Comparison of ENCODE assay signal across 1 cellular context in the genomic region with DNA sequence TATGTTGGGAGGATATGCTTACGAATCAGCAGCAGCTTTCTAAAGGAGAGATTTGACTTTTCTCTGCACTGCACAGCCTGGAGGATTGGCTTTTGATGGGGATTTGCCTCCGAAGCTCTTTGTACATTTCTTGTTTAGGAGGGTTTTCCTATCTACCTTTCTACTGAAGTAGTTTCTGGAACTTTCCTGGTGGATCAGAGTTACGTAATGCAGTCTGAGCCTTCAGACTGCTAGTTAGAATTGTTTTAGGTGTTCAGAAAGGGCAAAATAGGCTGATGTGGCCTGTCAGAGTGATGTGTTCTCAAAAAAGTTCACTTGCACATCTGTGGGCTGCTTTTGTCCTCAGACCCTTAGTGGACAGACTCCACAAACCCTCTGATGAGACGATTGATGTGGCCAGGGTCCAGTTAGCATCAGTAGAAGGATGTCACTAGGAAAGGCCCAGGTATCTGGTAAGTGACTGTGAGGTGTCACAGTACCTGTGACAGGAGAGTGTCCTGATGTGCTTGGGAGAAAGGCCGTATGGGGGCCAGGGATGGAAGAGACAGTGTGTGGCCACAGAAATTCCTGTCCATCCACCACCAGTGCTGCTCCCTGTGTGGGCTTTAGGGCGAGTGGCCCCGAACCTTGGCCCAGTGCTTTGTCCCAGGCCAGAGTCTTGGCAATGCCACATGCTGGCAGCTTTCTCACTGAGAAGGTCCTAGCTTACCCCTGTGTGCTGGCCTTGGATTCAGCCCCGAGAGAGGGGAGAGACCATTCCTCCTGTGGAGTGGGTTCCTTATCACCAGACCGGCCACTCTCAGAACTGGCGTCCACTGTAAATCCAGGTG.
TF ChIP-seq lines count a peak whose summit lies in the region.

No MANE protein-coding gene starts in this region.

TF ChIP-seq in GM12878, 131 proteins besides CTCF, POLR2A, EP300 and RAD21:
- TF ChIP-seq, protein P1, sequence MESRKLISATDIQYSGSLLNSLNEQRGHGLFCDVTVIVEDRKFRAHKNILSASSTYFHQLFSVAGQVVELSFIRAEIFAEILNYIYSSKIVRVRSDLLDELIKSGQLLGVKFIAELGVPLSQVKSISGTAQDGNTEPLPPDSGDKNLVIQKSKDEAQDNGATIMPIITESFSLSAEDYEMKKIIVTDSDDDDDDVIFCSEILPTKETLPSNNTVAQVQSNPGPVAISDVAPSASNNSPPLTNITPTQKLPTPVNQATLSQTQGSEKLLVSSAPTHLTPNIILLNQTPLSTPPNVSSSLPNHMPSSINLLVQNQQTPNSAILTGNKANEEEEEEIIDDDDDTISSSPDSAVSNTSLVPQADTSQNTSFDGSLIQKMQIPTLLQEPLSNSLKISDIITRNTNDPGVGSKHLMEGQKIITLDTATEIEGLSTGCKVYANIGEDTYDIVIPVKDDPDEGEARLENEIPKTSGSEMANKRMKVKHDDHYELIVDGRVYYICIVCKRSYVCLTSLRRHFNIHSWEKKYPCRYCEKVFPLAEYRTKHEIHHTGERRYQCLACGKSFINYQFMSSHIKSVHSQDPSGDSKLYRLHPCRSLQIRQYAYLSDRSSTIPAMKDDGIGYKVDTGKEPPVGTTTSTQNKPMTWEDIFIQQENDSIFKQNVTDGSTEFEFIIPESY (IDR thresholded peaks at IDR 0.05): no peak
- TF ChIP-seq, protein P2, sequence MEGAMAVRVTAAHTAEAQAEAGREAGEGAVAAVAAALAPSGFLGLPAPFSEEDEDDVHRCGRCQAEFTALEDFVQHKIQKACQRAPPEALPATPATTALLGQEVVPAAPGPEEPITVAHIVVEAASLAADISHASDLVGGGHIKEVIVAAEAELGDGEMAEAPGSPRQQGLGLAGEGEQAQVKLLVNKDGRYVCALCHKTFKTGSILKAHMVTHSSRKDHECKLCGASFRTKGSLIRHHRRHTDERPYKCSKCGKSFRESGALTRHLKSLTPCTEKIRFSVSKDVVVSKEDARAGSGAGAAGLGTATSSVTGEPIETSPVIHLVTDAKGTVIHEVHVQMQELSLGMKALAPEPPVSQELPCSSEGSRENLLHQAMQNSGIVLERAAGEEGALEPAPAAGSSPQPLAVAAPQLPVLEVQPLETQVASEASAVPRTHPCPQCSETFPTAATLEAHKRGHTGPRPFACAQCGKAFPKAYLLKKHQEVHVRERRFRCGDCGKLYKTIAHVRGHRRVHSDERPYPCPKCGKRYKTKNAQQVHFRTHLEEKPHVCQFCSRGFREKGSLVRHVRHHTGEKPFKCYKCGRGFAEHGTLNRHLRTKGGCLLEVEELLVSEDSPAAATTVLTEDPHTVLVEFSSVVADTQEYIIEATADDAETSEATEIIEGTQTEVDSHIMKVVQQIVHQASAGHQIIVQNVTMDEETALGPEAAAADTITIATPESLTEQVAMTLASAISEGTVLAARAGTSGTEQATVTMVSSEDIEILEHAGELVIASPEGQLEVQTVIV (IDR thresholded peaks at IDR 0.05; ENCODE audit: borderline replicate concordance, partially characterized antibody): no peak
- TF ChIP-seq BMI1 (IDR thresholded peaks at IDR 0.05; ENCODE audit: borderline replicate concordance) (no peak), NR2C2 (IDR thresholded peaks at IDR 0.05; ENCODE audit: borderline replicate concordance, control insufficient read depth, insufficient read length, low read depth) (no peak), IRF4 (IDR thresholded peaks at IDR 0.05; ENCODE audit: low read depth, low read length) (no peak), MXI1 (IDR thresholded peaks at IDR 0.05; ENCODE audit: low read depth, low read length) (no peak), POLR2AphosphoS2 (IDR thresholded peaks at IDR 0.05; ENCODE audit: low read depth, low read length) (no peak), ZNF217 (IDR thresholded peaks at IDR 0.05) (no peak), IKZF2 (IDR thresholded peaks at IDR 0.05) (no peak), SIX5 (IDR thresholded peaks at IDR 0.05; ENCODE audit: low read depth, low read length, severe bottlenecking) (no peak), SREBF2 (IDR thresholded peaks at IDR 0.05; ENCODE audit: low read length) (no peak), NRF1 (conservative IDR thresholded peaks at IDR 0.05; ENCODE audit: low read depth, low read length) (no peak), CBX5 (IDR thresholded peaks at IDR 0.05; ENCODE audit: low read depth) (no peak)
- TF ChIP-seq, protein P3, sequence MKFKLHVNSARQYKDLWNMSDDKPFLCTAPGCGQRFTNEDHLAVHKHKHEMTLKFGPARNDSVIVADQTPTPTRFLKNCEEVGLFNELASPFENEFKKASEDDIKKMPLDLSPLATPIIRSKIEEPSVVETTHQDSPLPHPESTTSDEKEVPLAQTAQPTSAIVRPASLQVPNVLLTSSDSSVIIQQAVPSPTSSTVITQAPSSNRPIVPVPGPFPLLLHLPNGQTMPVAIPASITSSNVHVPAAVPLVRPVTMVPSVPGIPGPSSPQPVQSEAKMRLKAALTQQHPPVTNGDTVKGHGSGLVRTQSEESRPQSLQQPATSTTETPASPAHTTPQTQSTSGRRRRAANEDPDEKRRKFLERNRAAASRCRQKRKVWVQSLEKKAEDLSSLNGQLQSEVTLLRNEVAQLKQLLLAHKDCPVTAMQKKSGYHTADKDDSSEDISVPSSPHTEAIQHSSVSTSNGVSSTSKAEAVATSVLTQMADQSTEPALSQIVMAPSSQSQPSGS (IDR thresholded peaks at IDR 0.05; ENCODE audit: low read length): no peak
- TF ChIP-seq, protein P4, sequence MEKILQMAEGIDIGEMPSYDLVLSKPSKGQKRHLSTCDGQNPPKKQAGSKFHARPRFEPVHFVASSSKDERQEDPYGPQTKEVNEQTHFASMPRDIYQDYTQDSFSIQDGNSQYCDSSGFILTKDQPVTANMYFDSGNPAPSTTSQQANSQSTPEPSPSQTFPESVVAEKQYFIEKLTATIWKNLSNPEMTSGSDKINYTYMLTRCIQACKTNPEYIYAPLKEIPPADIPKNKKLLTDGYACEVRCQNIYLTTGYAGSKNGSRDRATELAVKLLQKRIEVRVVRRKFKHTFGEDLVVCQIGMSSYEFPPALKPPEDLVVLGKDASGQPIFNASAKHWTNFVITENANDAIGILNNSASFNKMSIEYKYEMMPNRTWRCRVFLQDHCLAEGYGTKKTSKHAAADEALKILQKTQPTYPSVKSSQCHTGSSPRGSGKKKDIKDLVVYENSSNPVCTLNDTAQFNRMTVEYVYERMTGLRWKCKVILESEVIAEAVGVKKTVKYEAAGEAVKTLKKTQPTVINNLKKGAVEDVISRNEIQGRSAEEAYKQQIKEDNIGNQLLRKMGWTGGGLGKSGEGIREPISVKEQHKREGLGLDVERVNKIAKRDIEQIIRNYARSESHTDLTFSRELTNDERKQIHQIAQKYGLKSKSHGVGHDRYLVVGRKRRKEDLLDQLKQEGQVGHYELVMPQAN (conservative IDR thresholded peaks at IDR 0.05): no peak
- TF ChIP-seq, protein P5, sequence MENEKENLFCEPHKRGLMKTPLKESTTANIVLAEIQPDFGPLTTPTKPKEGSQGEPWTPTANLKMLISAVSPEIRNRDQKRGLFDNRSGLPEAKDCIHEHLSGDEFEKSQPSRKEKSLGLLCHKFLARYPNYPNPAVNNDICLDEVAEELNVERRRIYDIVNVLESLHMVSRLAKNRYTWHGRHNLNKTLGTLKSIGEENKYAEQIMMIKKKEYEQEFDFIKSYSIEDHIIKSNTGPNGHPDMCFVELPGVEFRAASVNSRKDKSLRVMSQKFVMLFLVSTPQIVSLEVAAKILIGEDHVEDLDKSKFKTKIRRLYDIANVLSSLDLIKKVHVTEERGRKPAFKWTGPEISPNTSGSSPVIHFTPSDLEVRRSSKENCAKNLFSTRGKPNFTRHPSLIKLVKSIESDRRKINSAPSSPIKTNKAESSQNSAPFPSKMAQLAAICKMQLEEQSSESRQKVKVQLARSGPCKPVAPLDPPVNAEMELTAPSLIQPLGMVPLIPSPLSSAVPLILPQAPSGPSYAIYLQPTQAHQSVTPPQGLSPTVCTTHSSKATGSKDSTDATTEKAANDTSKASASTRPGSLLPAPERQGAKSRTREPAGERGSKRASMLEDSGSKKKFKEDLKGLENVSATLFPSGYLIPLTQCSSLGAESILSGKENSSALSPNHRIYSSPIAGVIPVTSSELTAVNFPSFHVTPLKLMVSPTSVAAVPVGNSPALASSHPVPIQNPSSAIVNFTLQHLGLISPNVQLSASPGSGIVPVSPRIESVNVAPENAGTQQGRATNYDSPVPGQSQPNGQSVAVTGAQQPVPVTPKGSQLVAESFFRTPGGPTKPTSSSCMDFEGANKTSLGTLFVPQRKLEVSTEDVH (IDR thresholded peaks at IDR 0.05; ENCODE audit: low read depth, partially characterized antibody): no peak
